ENCODE assay signal across 18 cellular contexts in the genomic region with DNA sequence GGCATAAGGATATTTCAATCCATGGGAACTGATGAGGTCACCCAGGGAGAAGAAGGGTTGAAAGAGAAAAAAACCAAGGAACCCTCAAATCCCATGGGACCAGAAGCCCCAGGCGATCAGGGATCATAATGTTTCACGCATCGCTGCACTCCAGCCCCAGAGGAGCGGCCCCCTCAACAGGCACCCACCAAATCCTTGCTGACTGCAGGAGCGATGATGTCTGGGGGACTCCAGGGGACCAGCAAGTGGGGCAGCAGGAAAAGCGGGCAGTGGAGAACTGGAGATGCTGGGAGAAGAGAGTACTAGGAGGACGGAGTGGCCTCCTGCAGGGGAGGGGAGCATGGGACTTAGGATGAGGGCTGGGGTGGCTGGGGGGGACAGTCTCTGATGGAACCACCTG. TPM values are rescaled to one million over a fixed set of nuclear protein-coding genes. Genes with fewer than 3 reads are reported as not detected.
DNase-seq lines count a peak whose midpoint lies in the region; ATAC-seq, FAIRE-seq and TF ChIP-seq lines count a peak whose summit lies in the region.
"Had no signal": no experiment of that assay in that cellular context is flagged by ENCODE, and none has a peak within 500 bp of the region (broad histone marks: within the 10 kb centered on the region; RNA-seq: fewer than 3 reads in every experiment).

No MANE protein-coding gene starts in this region.

- no peak overlapping the region for H3K23ac ChIP-seq in mesendoderm (ENCODE audit: low read length)

- TF ChIP-seq RAD21 in GM12878 (IDR thresholded peaks at IDR 0.05; ENCODE audit: insufficient read depth, low read depth, low read length), result no peak

- no peak overlapping the region for H2BK120ac ChIP-seq in mesendoderm (ENCODE audit: low read depth, low read length)

- H3K9ac ChIP-seq in BLaER1 treated with 17β-estradiol and CSF1 and Interleukin-3, amounts not matched to agents 10 nM and 100 nM, result no peak overlapping the region
- H3K9ac ChIP-seq in GM12878 (ENCODE audit: control insufficient read depth, insufficient read depth, low read length), result no peak overlapping the region
- no peak overlapping the region for H3K9ac ChIP-seq in mesendoderm (ENCODE audit: low read length)

- intact Hi-C loops in GM12878 (cut with micrococcal nuclease; ENCODE audit: unreplicated experiment) (no loop called here), posterior vena cava (cut with DNase I) (no loop called here)

- peak overlapping the region; percentile 59 for H3K56ac ChIP-seq in mesendoderm (ENCODE audit: low read length)

- no peak overlapping the region for H4K5ac ChIP-seq in mesendoderm (ENCODE audit: low read length)

- H2BK5ac ChIP-seq in mesendoderm (ENCODE audit: low read length), result no peak overlapping the region

- CTCF ChIA-PET in GM12878 (lab: Yijun Ruan, JAX), result no interaction called here

- no peaks in the 10 kb centered on the region for H3K79me1 ChIP-seq in mesendoderm (ENCODE audit: low read length)

- H2AFZ ChIP-seq in GM12878 (ENCODE audit: control insufficient read depth, low read depth, low read length), result no peak overlapping the region

- peak overlapping the region; percentile 43 for H3K4ac ChIP-seq in mesendoderm (ENCODE audit: low read depth, low read length)

- TF ChIP-seq EP300 in GM12878 (IDR thresholded peaks at IDR 0.05; ENCODE audit: borderline replicate concordance in 1 of 2, control insufficient read depth in 1 of 2, low read depth in 2 of 2, low read length in 2 of 2), result no peak
- no peak for TF ChIP-seq EP300 in tibial nerve (IDR thresholded peaks at IDR 0.05)

- SMC1A ChIA-PET in GM12878 (lab: Charles Lee; ENCODE audit: uncharacterized antibody, unreplicated experiment), result no interaction called here

- no TSS peak for BruUV-seq in GM12878 (replicated peaks; lab: Mats Ljungman, UMichigan)

- H3K9me3 ChIP-seq in BLaER1 treated with 17β-estradiol and CSF1 and Interleukin-3, amounts not matched to agents 10 nM and 100 nM (replicated peaks in 1 of 11), result no peaks in the 10 kb centered on the region
- H3K9me3 ChIP-seq in GM12878 (replicated peaks; ENCODE audit: control insufficient read depth, insufficient read depth, low read length) (no peaks in the 10 kb centered on the region), tibial nerve (no peaks in the 10 kb centered on the region)
- H3K9me3 ChIP-seq: A549 had no signal

- H3K79me2 ChIP-seq in GM12878 (ENCODE audit: control insufficient read depth, insufficient read depth, low read length) (no peaks in the 10 kb centered on the region), mesendoderm (ENCODE audit: control insufficient read depth, insufficient read depth, low read length) (no peaks in the 10 kb centered on the region)

- H2BK15ac ChIP-seq in mesendoderm (replicated peaks; ENCODE audit: low read depth), result no peak overlapping the region

- FAIRE-seq in GM12878 (lab: Jason Lieb, UNC), result no peak
- FAIRE-seq: A549, GM12891, H54 had no signal

- no peak overlapping the region for H3K4me3 ChIP-seq in BLaER1 treated with 17β-estradiol and CSF1 and Interleukin-3, amounts not matched to agents 10 nM and 100 nM
- H3K4me3 ChIP-seq in GM12878 (no peak overlapping the region), mesendoderm (ENCODE audit: low read length) (no peak overlapping the region), tibial nerve (no peak overlapping the region)
- H3K4me3 ChIP-seq: A549 had no signal

- peak overlapping the region; percentile 16 for H3K18ac ChIP-seq in mesendoderm (ENCODE audit: low read length)

- H4K20me1 ChIP-seq in BLaER1 treated with 17β-estradiol and CSF1 and Interleukin-3, amounts not matched to agents 10 nM and 100 nM, result peaks cover 0 to 5% (median 0%) of the 10 kb centered on the region in 11 experiments; a peak in 1 of 22 replicates
- no peaks in the 10 kb centered on the region for H4K20me1 ChIP-seq in GM12878 (ENCODE audit: control insufficient read depth, insufficient read depth)

- H2AK5ac ChIP-seq in mesendoderm (ENCODE audit: low read length), result no peak overlapping the region

- no peak overlapping the region for H4K8ac ChIP-seq in mesendoderm (ENCODE audit: low read depth, low read length)

- TF ChIP-seq POLR2A in GM12878 (IDR thresholded peaks at IDR 0.05; ENCODE audit: low read depth, low read length) (no peak), tibial nerve (IDR thresholded peaks at IDR 0.05) (no peak)

- no peak for TF ChIP-seq CTCF in GM12878 (IDR thresholded peaks at IDR 0.05 in 2 of 3, conservative IDR thresholded peaks at IDR 0.05 in 1 of 3; ENCODE audit: control insufficient read depth in 2 of 3, extremely low read depth in 1 of 3, insufficient read depth in 1 of 3, low read depth in 3 of 3, low read length in 3 of 3)
- TF ChIP-seq CTCF in tibial nerve (IDR thresholded peaks at IDR 0.05), result no peak

- peaks cover 24 to 52% (median 46%) of the 10 kb centered on the region in 10 experiments for H3K4me1 ChIP-seq in BLaER1 treated with 17β-estradiol and CSF1 and Interleukin-3, amounts not matched to agents 10 nM and 100 nM
- H3K4me1 ChIP-seq in GM12878 (ENCODE audit: control insufficient read depth, insufficient read depth, low read length), result no peaks in the 10 kb centered on the region
- H3K4me1 ChIP-seq in mesendoderm (ENCODE audit: control insufficient read depth, low read depth, low read length), result peaks cover 15% of the 10 kb centered on the region
- peaks cover 0 to 9% (median 0%) of the 10 kb centered on the region in 4 donors for H3K4me1 ChIP-seq in tibial nerve

- H3K27ac ChIP-seq in BLaER1 treated with 17β-estradiol and CSF1 and Interleukin-3, amounts not matched to agents 10 nM and 100 nM, result no peak overlapping the region
- H3K27ac ChIP-seq in GM12878 (ENCODE audit: control insufficient read depth, insufficient read depth) (no peak overlapping the region), mesendoderm (ENCODE audit: low read depth, low read length) (no peak overlapping the region), tibial nerve (no peak overlapping the region)

- WGBS in GM12878 (ENCODE audit: insufficient coverage, insufficient replicate concordance, low lambda C conversion rate, missing lambda C conversion rate), result 35% methylated on average over 7 of the region's 7 CpGs
- no CpG with 5 or more reads among the region's 7 CpGs for WGBS in mesendoderm (ENCODE audit: extremely low coverage, insufficient coverage, low lambda C conversion rate)
- 91 to 95% methylated on average over 7 of the region's 7 CpGs for WGBS in tibial nerve, 2 donors

- DNase-seq in GM12878 (ENCODE audit: low read depth, low spot score), result no peak
- no peak for DNase-seq in mesendoderm
- DNase-seq in posterior vena cava (ENCODE audit: low spot score), result peak; percentile 11
- no peak for DNase-seq in tibial nerve (ENCODE audit: low spot score in 2 of 2)
- DNase-seq in stimulated activated CD8-positive, alpha-beta memory T cell treated with anti-CD3 and anti-CD28 coated beads, Interleukin-4, amount 100 ng/mL, for 48 hours, result no peak
- DNase-seq: Calu3; CD4-positive, CD25-positive, alpha-beta regulatory T cell; DMS 273 treated with DMSO at 0.1 percent for 48 hours; IMR-90; KBM-7 had no signal

- H3K36me3 ChIP-seq in BLaER1 treated with 17β-estradiol and CSF1 and Interleukin-3, amounts not matched to agents 10 nM and 100 nM, result no peaks in the 10 kb centered on the region
- H3K36me3 ChIP-seq in GM12878 (ENCODE audit: control insufficient read depth in 2 of 2, insufficient read depth in 2 of 2, low read length in 1 of 2) (no peaks in the 10 kb centered on the region), mesendoderm (ENCODE audit: control insufficient read depth, insufficient read depth, low read length) (no peaks in the 10 kb centered on the region), tibial nerve (no peaks in the 10 kb centered on the region)

- POLR2A ChIA-PET in GM12878 (lab: Charles Lee), result no interaction called here

- H3K4me2 ChIP-seq in BLaER1 treated with 17β-estradiol and CSF1 and Interleukin-3, amounts not matched to agents 10 nM and 100 nM, result peak overlapping the region in 10 of 11 experiments; percentile 1 to 88 (median 72); a peak in 19 of 22 replicates
- H3K4me2 ChIP-seq in GM12878 (ENCODE audit: control insufficient read depth, insufficient read depth) (no peak overlapping the region), mesendoderm (ENCODE audit: low read length) (no peak overlapping the region)
- H3K4me2 ChIP-seq: A549 had no signal

- peaks cover 0 to 22% (median 0%) of the 10 kb centered on the region in 11 experiments; a peak in 5 of 22 replicates for H3K27me3 ChIP-seq in BLaER1 treated with 17β-estradiol and CSF1 and Interleukin-3, amounts not matched to agents 10 nM and 100 nM
- peaks cover 0 to 2% of the 10 kb centered on the region in 2 experiments; a peak in 3 of 4 replicates for H3K27me3 ChIP-seq in GM12878 (replicated peaks in 1 of 2; ENCODE audit: control insufficient read depth in 2 of 2, insufficient read depth in 2 of 2, low read length in 1 of 2)
- no peaks in the 10 kb centered on the region for H3K27me3 ChIP-seq in mesendoderm (ENCODE audit: insufficient read depth, low read length, poor library complexity)
- H3K27me3 ChIP-seq in tibial nerve, result no peaks in the 10 kb centered on the region

- ATAC-seq in GM12878 (no peak), GM21528 (IDR thresholded peaks at IDR 0.05; ENCODE audit: low FRiP score, unreplicated experiment) (no peak)
- ATAC-seq: A549 had no signal

- in situ Hi-C loops in GM12878 (cut with MboI), result no loop called here

- RAD21 ChIA-PET in GM12878 (lab: Charles Lee; ENCODE audit: unreplicated experiment), result no interaction called here

TF ChIP-seq in GM12878, 131 proteins besides CTCF, POLR2A, EP300 and RAD21:
- no peak for TF ChIP-seq RB1 (IDR thresholded peaks at IDR 0.05; ENCODE audit: borderline replicate concordance)
- peak; percentile 61; the same call in 1 of the 2 replicates for TF ChIP-seq PAX5 (IDR thresholded peaks at IDR 0.05; ENCODE audit: borderline replicate concordance, low read depth, low read length)

RNA-seq across cellular contexts. Expression of a gene that starts 47.7 kb away (rescaled TPM):
- total RNA-seq in GM12878 (2013; cell fraction: nucleolus; rRNA removed), result not detected in 2 replicates
- total RNA-seq in GM12878 (2014; rRNA removed), result not detected in 2 replicates
- not detected in 2 replicates for total RNA-seq in GM12878 (2014; rRNA removed; fragmentation: Illumina TruSeq; extraction: Trizol)
- total RNA-seq in GM12878 (2021), result not detected in 2 replicates
- polyA plus RNA-seq in GM12878 (2011; ENCODE audit: low read depth), result not detected
- not detected in 2 replicates for polyA plus RNA-seq in GM12878 (2011; rRNA removed)
- polyA plus RNA-seq in GM12878 (2011; cell fraction: cytosol; rRNA removed), result not detected in 2 replicates
- not detected in 2 replicates for polyA plus RNA-seq in GM12878 (2011; cell fraction: nucleus; rRNA removed)
- not detected in 2 replicates for polyA plus RNA-seq in GM12878 (2012)
- polyA plus RNA-seq in GM12878 (2014; fragmentation: Illumina TruSeq; extraction: Trizol), result not detected in 2 replicates
- polyA plus RNA-seq in GM12878 (2014; fragmentation: Nextera tagmentation; extraction: Ambion mirVana), result not detected
- not detected in 2 replicates for polyA plus RNA-seq in GM12878 (2014; rRNA removed)
- polyA plus RNA-seq in GM12878 (2016; fragmentation: Nextera tagmentation; extraction: Ambion mirVana), result not detected
- not detected in 2 replicates for polyA minus RNA-seq in GM12878 (2011; rRNA and poly(A)+ RNA removed)
- polyA minus RNA-seq in GM12878 (2011; cell fraction: cytosol; rRNA and poly(A)+ RNA removed), result not detected in 2 replicates
- polyA minus RNA-seq in GM12878 (2011; cell fraction: nucleus; rRNA and poly(A)+ RNA removed), result not detected in 2 replicates
- not detected for polyA plus RNA-seq in mesendoderm (2013, experiment 1 of 2)
- polyA plus RNA-seq in mesendoderm (2013, experiment 2 of 2), result not detected
- total RNA-seq in posterior vena cava, result not detected
- total RNA-seq in tibial nerve, result not detected
- total RNA-seq: Calu3; CD4-positive, CD25-positive, alpha-beta regulatory T cell; G401; HT-29; IMR-90 had no signal
- polyA plus RNA-seq: BJ; CD4-positive, CD25-positive, alpha-beta regulatory T cell; IMR-90 had no signal

Comparison
In these comparisons a context has a peak if more than half of its experiments do, and no peak if none do; other contexts are left out.
1. H3K4me2 ChIP-seq: peak in BLaER1 treated with 17β-estradiol and CSF1 and Interleukin-3, amounts not matched to agents 10 nM and 100 nM (10 of 11); none in GM12878 (single experiment) and mesendoderm (single experiment).